In genomic region chr21:41663805-41664788, GRCh38 we compare ENCODE assay signal across 1 cellular context.
TF ChIP-seq lines count a peak whose summit lies in the region.

No MANE protein-coding gene starts in this region.

TF ChIP-seq in GM12878, 131 proteins besides CTCF, POLR2A, EP300 and RAD21 (continued from another document and continues in another):
- TF ChIP-seq SREBF1 (IDR thresholded peaks at IDR 0.05; ENCODE audit: low read length) (no peak), HDAC2 (IDR thresholded peaks at IDR 0.05) (no peak), IRF4 (IDR thresholded peaks at IDR 0.05; ENCODE audit: low read depth, low read length) (no peak), TCF7 (IDR thresholded peaks at IDR 0.05; ENCODE audit: borderline replicate concordance) (no peak), EZH2 (IDR thresholded peaks at IDR 0.05; ENCODE audit: borderline replicate concordance, control insufficient read depth, low read depth, low read length) (no peak), CBFB (IDR thresholded peaks at IDR 0.05; ENCODE audit: low read depth) (no peak), ZNF592 (IDR thresholded peaks at IDR 0.05) (0 out of 2 replicates have a peak, but pooled peaks have one; percentile 54), DPF2 (IDR thresholded peaks at IDR 0.05) (peak; percentile 60; the same call in 1 of the 2 replicates), ZNF217 (IDR thresholded peaks at IDR 0.05) (no peak), SP1 (IDR thresholded peaks at IDR 0.05; ENCODE audit: low read depth, low read length) (no peak), IRF5 (IDR thresholded peaks at IDR 0.05; ENCODE audit: borderline replicate concordance) (no peak), NR2F1 (conservative IDR thresholded peaks at IDR 0.05) (peak; percentile 91), ZNF207 (IDR thresholded peaks at IDR 0.05; ENCODE audit: borderline replicate concordance) (no peak), SIX5 (IDR thresholded peaks at IDR 0.05; ENCODE audit: low read depth, low read length, severe bottlenecking) (no peak), LARP7 (IDR thresholded peaks at IDR 0.05) (no peak), STAT3 (IDR thresholded peaks at IDR 0.05; ENCODE audit: low read depth, low read length) (no peak), YY1 (IDR thresholded peaks at IDR 0.05; ENCODE audit: low read depth, low read length) (no peak), IKZF1 (conservative IDR thresholded peaks at IDR 0.05) (peak; percentile 46), HDGF (IDR thresholded peaks at IDR 0.05) (no peak), SMAD1 (IDR thresholded peaks at IDR 0.05; ENCODE audit: low read depth, partially characterized antibody) (no peak), SUZ12 (IDR thresholded peaks at IDR 0.05; ENCODE audit: unreplicated experiment) (no peak), MAX (IDR thresholded peaks at IDR 0.05; ENCODE audit: low read depth, low read length) (no peak; the same call in 1 of the 2 replicates), NRF1 (conservative IDR thresholded peaks at IDR 0.05; ENCODE audit: low read depth, low read length) (no peak), CREB1 (IDR thresholded peaks at IDR 0.05; ENCODE audit: low read depth) (no peak), KDM1A (IDR thresholded peaks at IDR 0.05; ENCODE audit: borderline replicate concordance) (no peak), BRCA1 (IDR thresholded peaks at IDR 0.05; ENCODE audit: low read depth, low read length) (no peak), MTA2 (IDR thresholded peaks at IDR 0.05; ENCODE audit: low read depth) (0 out of 2 replicates have a peak, but pooled peaks have one; percentile 30), POLR2AphosphoS2 (IDR thresholded peaks at IDR 0.05; ENCODE audit: low read depth, low read length) (no peak), TAF1 (IDR thresholded peaks at IDR 0.05; ENCODE audit: borderline replicate concordance, low read depth, low read length) (no peak), EED (IDR thresholded peaks at IDR 0.05; ENCODE audit: low read depth) (no peak), NFXL1 (IDR thresholded peaks at IDR 0.05; ENCODE audit: borderline replicate concordance) (no peak), PML (IDR thresholded peaks at IDR 0.05; ENCODE audit: low read length) (no peak), FOS (IDR thresholded peaks at IDR 0.05; ENCODE audit: borderline replicate concordance, extremely low read depth, insufficient read length) (no peak), KLF5 (IDR thresholded peaks at IDR 0.05; ENCODE audit: partially characterized antibody) (no peak), JUNB (IDR thresholded peaks at IDR 0.05) (no peak)
- TF ChIP-seq, protein P1, sequence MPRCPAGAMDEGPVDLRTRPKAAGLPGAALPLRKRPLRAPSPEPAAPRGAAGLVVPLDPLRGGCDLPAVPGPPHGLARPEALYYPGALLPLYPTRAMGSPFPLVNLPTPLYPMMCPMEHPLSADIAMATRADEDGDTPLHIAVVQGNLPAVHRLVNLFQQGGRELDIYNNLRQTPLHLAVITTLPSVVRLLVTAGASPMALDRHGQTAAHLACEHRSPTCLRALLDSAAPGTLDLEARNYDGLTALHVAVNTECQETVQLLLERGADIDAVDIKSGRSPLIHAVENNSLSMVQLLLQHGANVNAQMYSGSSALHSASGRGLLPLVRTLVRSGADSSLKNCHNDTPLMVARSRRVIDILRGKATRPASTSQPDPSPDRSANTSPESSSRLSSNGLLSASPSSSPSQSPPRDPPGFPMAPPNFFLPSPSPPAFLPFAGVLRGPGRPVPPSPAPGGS (IDR thresholded peaks at IDR 0.05; ENCODE audit: borderline replicate concordance, insufficient read depth, low read depth, low read length, poor library complexity, severe bottlenecking), result no peak
- TF ChIP-seq, protein P2, sequence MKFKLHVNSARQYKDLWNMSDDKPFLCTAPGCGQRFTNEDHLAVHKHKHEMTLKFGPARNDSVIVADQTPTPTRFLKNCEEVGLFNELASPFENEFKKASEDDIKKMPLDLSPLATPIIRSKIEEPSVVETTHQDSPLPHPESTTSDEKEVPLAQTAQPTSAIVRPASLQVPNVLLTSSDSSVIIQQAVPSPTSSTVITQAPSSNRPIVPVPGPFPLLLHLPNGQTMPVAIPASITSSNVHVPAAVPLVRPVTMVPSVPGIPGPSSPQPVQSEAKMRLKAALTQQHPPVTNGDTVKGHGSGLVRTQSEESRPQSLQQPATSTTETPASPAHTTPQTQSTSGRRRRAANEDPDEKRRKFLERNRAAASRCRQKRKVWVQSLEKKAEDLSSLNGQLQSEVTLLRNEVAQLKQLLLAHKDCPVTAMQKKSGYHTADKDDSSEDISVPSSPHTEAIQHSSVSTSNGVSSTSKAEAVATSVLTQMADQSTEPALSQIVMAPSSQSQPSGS (IDR thresholded peaks at IDR 0.05; ENCODE audit: low read length), result no peak
- TF ChIP-seq, protein P3, sequence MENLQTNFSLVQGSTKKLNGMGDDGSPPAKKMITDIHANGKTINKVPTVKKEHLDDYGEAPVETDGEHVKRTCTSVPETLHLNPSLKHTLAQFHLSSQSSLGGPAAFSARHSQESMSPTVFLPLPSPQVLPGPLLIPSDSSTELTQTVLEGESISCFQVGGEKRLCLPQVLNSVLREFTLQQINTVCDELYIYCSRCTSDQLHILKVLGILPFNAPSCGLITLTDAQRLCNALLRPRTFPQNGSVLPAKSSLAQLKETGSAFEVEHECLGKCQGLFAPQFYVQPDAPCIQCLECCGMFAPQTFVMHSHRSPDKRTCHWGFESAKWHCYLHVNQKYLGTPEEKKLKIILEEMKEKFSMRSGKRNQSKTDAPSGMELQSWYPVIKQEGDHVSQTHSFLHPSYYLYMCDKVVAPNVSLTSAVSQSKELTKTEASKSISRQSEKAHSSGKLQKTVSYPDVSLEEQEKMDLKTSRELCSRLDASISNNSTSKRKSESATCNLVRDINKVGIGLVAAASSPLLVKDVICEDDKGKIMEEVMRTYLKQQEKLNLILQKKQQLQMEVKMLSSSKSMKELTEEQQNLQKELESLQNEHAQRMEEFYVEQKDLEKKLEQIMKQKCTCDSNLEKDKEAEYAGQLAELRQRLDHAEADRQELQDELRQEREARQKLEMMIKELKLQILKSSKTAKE (IDR thresholded peaks at IDR 0.05; ENCODE audit: low read depth, poor library complexity, severe bottlenecking), result no peak
- TF ChIP-seq, protein P4, sequence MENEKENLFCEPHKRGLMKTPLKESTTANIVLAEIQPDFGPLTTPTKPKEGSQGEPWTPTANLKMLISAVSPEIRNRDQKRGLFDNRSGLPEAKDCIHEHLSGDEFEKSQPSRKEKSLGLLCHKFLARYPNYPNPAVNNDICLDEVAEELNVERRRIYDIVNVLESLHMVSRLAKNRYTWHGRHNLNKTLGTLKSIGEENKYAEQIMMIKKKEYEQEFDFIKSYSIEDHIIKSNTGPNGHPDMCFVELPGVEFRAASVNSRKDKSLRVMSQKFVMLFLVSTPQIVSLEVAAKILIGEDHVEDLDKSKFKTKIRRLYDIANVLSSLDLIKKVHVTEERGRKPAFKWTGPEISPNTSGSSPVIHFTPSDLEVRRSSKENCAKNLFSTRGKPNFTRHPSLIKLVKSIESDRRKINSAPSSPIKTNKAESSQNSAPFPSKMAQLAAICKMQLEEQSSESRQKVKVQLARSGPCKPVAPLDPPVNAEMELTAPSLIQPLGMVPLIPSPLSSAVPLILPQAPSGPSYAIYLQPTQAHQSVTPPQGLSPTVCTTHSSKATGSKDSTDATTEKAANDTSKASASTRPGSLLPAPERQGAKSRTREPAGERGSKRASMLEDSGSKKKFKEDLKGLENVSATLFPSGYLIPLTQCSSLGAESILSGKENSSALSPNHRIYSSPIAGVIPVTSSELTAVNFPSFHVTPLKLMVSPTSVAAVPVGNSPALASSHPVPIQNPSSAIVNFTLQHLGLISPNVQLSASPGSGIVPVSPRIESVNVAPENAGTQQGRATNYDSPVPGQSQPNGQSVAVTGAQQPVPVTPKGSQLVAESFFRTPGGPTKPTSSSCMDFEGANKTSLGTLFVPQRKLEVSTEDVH (IDR thresholded peaks at IDR 0.05; ENCODE audit: low read depth, partially characterized antibody), result no peak
- TF ChIP-seq, protein P5, sequence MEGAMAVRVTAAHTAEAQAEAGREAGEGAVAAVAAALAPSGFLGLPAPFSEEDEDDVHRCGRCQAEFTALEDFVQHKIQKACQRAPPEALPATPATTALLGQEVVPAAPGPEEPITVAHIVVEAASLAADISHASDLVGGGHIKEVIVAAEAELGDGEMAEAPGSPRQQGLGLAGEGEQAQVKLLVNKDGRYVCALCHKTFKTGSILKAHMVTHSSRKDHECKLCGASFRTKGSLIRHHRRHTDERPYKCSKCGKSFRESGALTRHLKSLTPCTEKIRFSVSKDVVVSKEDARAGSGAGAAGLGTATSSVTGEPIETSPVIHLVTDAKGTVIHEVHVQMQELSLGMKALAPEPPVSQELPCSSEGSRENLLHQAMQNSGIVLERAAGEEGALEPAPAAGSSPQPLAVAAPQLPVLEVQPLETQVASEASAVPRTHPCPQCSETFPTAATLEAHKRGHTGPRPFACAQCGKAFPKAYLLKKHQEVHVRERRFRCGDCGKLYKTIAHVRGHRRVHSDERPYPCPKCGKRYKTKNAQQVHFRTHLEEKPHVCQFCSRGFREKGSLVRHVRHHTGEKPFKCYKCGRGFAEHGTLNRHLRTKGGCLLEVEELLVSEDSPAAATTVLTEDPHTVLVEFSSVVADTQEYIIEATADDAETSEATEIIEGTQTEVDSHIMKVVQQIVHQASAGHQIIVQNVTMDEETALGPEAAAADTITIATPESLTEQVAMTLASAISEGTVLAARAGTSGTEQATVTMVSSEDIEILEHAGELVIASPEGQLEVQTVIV (IDR thresholded peaks at IDR 0.05; ENCODE audit: borderline replicate concordance, partially characterized antibody), result no peak
- TF ChIP-seq, protein P6, sequence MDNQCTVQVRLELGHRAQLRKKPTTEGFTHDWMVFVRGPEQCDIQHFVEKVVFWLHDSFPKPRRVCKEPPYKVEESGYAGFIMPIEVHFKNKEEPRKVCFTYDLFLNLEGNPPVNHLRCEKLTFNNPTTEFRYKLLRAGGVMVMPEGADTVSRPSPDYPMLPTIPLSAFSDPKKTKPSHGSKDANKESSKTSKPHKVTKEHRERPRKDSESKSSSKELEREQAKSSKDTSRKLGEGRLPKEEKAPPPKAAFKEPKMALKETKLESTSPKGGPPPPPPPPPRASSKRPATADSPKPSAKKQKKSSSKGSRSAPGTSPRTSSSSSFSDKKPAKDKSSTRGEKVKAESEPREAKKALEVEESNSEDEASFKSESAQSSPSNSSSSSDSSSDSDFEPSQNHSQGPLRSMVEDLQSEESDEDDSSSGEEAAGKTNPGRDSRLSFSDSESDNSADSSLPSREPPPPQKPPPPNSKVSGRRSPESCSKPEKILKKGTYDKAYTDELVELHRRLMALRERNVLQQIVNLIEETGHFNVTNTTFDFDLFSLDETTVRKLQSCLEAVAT (IDR thresholded peaks at IDR 0.05), result no peak
